Comparison of ENCODE assay signal across 1 cellular context in genomic region chr4:186554890-186555827, GRCh38.
TF ChIP-seq lines count a peak whose summit lies in the region.

Gene MTNR1A, minus strand, starts transcription at chr4:186555567. Its CDS starts 202 bp downstream, at chr4:186555365.

TF ChIP-seq in A549, 52 proteins besides CTCF, POLR2A, EP300 and RAD21 (continued from another document):
- no peak for TF ChIP-seq CHD4 (IDR thresholded peaks at IDR 0.05; ENCODE audit: borderline replicate concordance)
- TF ChIP-seq HOXB13 (CRISPR knock-in tag; IDR thresholded peaks at IDR 0.05; ENCODE audit: low read depth) = no peak
- TF ChIP-seq SMC3 (IDR thresholded peaks at IDR 0.05) = peak; percentile 47; the same call in 2 of the 3 replicates
